ENCODE assay signal across 7 cellular contexts in genomic region chr16:14420243-14420642, GRCh38.
DNase-seq lines count a peak whose midpoint lies in the region; ATAC-seq, FAIRE-seq and TF ChIP-seq lines count a peak whose summit lies in the region.
"Not testable (repeated sequence)": the region's sequence is repeated elsewhere in the genome, so short reads cannot be mapped to it uniquely, and the experiment has no call there.

No MANE protein-coding gene starts in this region.

- not testable (repeated sequence) for H3K9ac ChIP-seq in HepG2 (ENCODE audit: insufficient read depth, low read depth, low read length)

- DNase-seq in T-helper 17 cell; chondrocyte (ENCODE audit: low spot score); left ventricle myocardium inferior; HepG2 (ENCODE audit: low spot score); progenitor cell of endocrine pancreas (ENCODE audit: low spot score, unreplicated experiment); tibial artery: not testable (repeated sequence)

- TF ChIP-seq EP300 in HepG2 (IDR thresholded peaks at IDR 0.05; ENCODE audit: low read depth in 2 of 2, low read length in 2 of 2); HepG2 (CRISPR knock-in tag; IDR thresholded peaks at IDR 0.05; ENCODE audit: borderline replicate concordance): not testable (repeated sequence)

- not testable (repeated sequence) for TF ChIP-seq CTCF in C4-2B (conservative IDR thresholded peaks at IDR 0.05); chondrocyte (IDR thresholded peaks at IDR 0.05); left ventricle myocardium inferior (IDR thresholded peaks at IDR 0.05; ENCODE audit: borderline replicate concordance); HepG2 (CRISPR knock-in tag; IDR thresholded peaks at IDR 0.05); progenitor cell of endocrine pancreas (IDR thresholded peaks at IDR 0.05; ENCODE audit: unreplicated experiment); tibial artery (IDR thresholded peaks at IDR 0.05)

- H2AFZ ChIP-seq in HepG2 (ENCODE audit: low read length), result not testable (repeated sequence)

- not testable (repeated sequence) for TF ChIP-seq POLR2A in HepG2 (IDR thresholded peaks at IDR 0.05; ENCODE audit: insufficient read depth in 1 of 2, low read depth in 2 of 2, low read length in 2 of 2)

- H3K27me3 Mint-ChIP-seq in T-helper 17 cell; chondrocyte (ENCODE audit: low read depth); progenitor cell of endocrine pancreas: not testable (repeated sequence)

- TF ChIP-seq RAD21 in HepG2 (CRISPR knock-in tag; IDR thresholded peaks at IDR 0.05), result not testable (repeated sequence)

- not testable (repeated sequence) for ATAC-seq in T-helper 17 cell, HepG2

- not testable (repeated sequence) for H3K4me3 ChIP-seq in left ventricle myocardium inferior, tibial artery
- peak overlapping the region in 1 of 3 experiments; percentile 42; a peak in 1 of 6 replicates for H3K4me3 ChIP-seq in HepG2 (replicated peaks in 1 of 3; ENCODE audit: insufficient read depth in 1 of 3, low read depth in 2 of 3, low read length in 3 of 3)

- H3K79me2 ChIP-seq in HepG2 (ENCODE audit: insufficient read depth, low read length), result not testable (repeated sequence)

- peak overlapping the region; percentile 83 for H3K27ac ChIP-seq in C4-2B
- peak overlapping the region; percentile 87 for H3K27ac ChIP-seq in left ventricle myocardium inferior (replicated peaks)
- not testable (repeated sequence) for H3K27ac ChIP-seq in HepG2 (ENCODE audit: extremely low read length, insufficient read depth, low read length)
- peak overlapping the region; percentile 78 to 85 for H3K27ac ChIP-seq in tibial artery

- H3K27ac Mint-ChIP-seq in T-helper 17 cell (peak overlapping the region; percentile 79), chondrocyte (ENCODE audit: unreplicated experiment) (peak overlapping the region; percentile 80), progenitor cell of endocrine pancreas (peak overlapping the region; percentile 36)

- H3K9me3 Mint-ChIP-seq in chondrocyte (ENCODE audit: low read depth); progenitor cell of endocrine pancreas (ENCODE audit: low read depth): not testable (repeated sequence)

- BruUV-seq in HepG2 (replicated peaks; lab: Mats Ljungman, UMichigan), result not testable (repeated sequence)

- H3K9me3 ChIP-seq in T-helper 17 cell (ENCODE audit: control insufficient read depth, low read length, poor library complexity, severe bottlenecking); left ventricle myocardium inferior (replicated peaks); HepG2 (ENCODE audit: low read length); tibial artery: not testable (repeated sequence)

- intact Hi-C loops in left ventricle myocardium inferior (cut with micrococcal nuclease); HepG2 (cut with micrococcal nuclease; ENCODE audit: unreplicated experiment); tibial artery (cut with DNase I; ENCODE audit: low total_unique reads): not testable (repeated sequence)

- FAIRE-seq in HepG2 (lab: Jason Lieb, UNC), result not testable (repeated sequence)

- H3K27me3 ChIP-seq in left ventricle myocardium inferior (ENCODE audit: low read depth); HepG2 (ENCODE audit: control insufficient read depth in 1 of 2, insufficient read depth in 2 of 2, low read length in 2 of 2); tibial artery: not testable (repeated sequence)

- H3K4me1 Mint-ChIP-seq in T-helper 17 cell; progenitor cell of endocrine pancreas (ENCODE audit: low read depth): not testable (repeated sequence)
- peaks cover 56% of the 10 kb centered on the region for H3K4me1 Mint-ChIP-seq in chondrocyte (ENCODE audit: low read depth)

- H3K4me1 ChIP-seq in left ventricle myocardium inferior (peaks cover 44% of the 10 kb centered on the region), HepG2 (ENCODE audit: insufficient read depth, low read length) (peaks cover 22% of the 10 kb centered on the region), tibial artery (peaks cover 0 to 75% (median 35%) of the 10 kb centered on the region in 4 donors)

- in situ Hi-C loops in HepG2 (cut with HindIII; ENCODE audit: extremely low pct_ligation_motif_present, low pct_unique_long_range_greater_than_20kb), result not testable (repeated sequence)

- H3K36me3 ChIP-seq in left ventricle myocardium inferior; HepG2 (replicated peaks in 1 of 2; ENCODE audit: control insufficient read depth in 1 of 2, insufficient read depth in 2 of 2, low read length in 2 of 2); tibial artery: not testable (repeated sequence)

- 74% methylated on average over 4 of the region's 4 CpGs for WGBS in HepG2 (ENCODE audit: low lambda C conversion rate)

- CTCF ChIA-PET in HepG2 (lab: Yijun Ruan, JAX; ENCODE audit: low intra/inter-chr PET ratio, low total read pairs), result not testable (repeated sequence)

- H3K36me3 Mint-ChIP-seq in T-helper 17 cell (ENCODE audit: low read depth); chondrocyte (ENCODE audit: low read depth); progenitor cell of endocrine pancreas (ENCODE audit: insufficient read depth): not testable (repeated sequence)

- H3K4me2 ChIP-seq in HepG2 (ENCODE audit: low read depth, low read length), result peak overlapping the region; percentile 61

- not testable (repeated sequence) for H4K20me1 ChIP-seq in HepG2 (ENCODE audit: insufficient read depth, low read length)

- H3K4me3 Mint-ChIP-seq in T-helper 17 cell; chondrocyte (ENCODE audit: unreplicated experiment); progenitor cell of endocrine pancreas (ENCODE audit: low read depth): not testable (repeated sequence)

- POLR2A ChIA-PET in HepG2 (lab: Yijun Ruan, JAX), result interaction anchor here (2.4 kb wide), 1 partner anchor 14 kb away, joined by 16 read pairs; no protein-coding TSS in a partner anchor

TF ChIP-seq in HepG2, 621 proteins besides CTCF, POLR2A, EP300 and RAD21:
- TF ChIP-seq MYC (CRISPR knock-in tag; IDR thresholded peaks at IDR 0.05; ENCODE audit: borderline replicate concordance) (0 out of 2 replicates have a peak, but pooled peaks have one; percentile 8), FOXK2 (IDR thresholded peaks at IDR 0.05) (0 out of 2 replicates have a peak, but pooled peaks have one; percentile 4), STAT5B (CRISPR knock-in tag; IDR thresholded peaks at IDR 0.05) (0 out of 2 replicates have a peak, but pooled peaks have one; percentile 10)
- TF ChIP-seq, protein P1, sequence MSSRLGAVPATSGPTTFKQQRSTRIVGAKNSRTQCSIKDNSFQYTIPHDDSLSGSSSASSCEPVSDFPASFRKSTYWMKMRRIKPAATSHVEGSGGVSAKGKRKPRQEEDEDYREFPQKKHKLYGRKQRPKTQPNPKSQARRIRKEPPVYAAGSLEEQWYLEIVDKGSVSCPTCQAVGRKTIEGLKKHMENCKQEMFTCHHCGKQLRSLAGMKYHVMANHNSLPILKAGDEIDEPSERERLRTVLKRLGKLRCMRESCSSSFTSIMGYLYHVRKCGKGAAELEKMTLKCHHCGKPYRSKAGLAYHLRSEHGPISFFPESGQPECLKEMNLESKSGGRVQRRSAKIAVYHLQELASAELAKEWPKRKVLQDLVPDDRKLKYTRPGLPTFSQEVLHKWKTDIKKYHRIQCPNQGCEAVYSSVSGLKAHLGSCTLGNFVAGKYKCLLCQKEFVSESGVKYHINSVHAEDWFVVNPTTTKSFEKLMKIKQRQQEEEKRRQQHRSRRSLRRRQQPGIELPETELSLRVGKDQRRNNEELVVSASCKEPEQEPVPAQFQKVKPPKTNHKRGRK (CRISPR knock-in tag; IDR thresholded peaks at IDR 0.05), result peak; percentile 98
